1 cellular context compared by ENCODE assay signal in the genomic region with DNA sequence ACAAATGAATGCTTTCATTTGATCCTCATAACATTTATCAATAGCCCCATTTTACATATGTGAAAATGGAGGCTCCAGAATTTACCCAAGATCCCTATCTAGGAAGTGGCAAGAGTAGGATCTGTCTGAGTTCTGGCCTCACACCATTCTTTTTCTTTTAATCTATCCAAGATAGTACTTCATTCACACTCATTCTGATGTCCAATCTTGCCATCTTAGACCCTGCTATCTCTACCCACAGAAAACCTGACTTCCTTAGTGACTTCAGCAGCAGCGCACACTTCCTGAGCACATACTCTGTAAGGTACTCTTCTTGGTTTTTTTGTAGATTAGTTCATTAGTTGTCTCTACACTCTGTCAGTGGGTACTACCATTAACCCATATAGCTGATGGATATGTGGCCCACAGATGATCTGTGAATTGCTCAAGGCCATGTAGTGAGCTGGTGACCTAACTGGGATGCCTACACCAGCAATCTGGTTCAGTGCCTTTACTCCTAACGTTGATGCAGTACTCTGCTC.
A peak's percentile ranks its signal among the peaks of the same experiment; 100 is the strongest.
TF ChIP-seq lines count a peak whose summit lies in the region.

No MANE protein-coding gene starts in this region.

TF ChIP-seq in K562, 482 proteins besides CTCF, POLR2A, EP300 and RAD21 (continues in another document):
- TF ChIP-seq DNMT1 (IDR thresholded peaks at IDR 0.05) (no peak), ZBTB5 (IDR thresholded peaks at IDR 0.05) (no peak), ZBTB34 (CRISPR knock-in tag; IDR thresholded peaks at IDR 0.05) (no peak), POU5F1 (IDR thresholded peaks at IDR 0.05; ENCODE audit: borderline replicate concordance, low read depth, low read length, partially characterized antibody) (no peak), ZNF12 (CRISPR knock-in tag; IDR thresholded peaks at IDR 0.05) (no peak), RBM14 (IDR thresholded peaks at IDR 0.05; ENCODE audit: borderline replicate concordance, insufficient read depth, low read depth, low read length) (no peak), SMARCA5 (IDR thresholded peaks at IDR 0.05) (no peak), FOXM1 (IDR thresholded peaks at IDR 0.05; ENCODE audit: low read depth) (no peak), FOXM1 (CRISPR knock-in tag; IDR thresholded peaks at IDR 0.05; ENCODE audit: low read depth) (no peak), PYGO2 (tag; IDR thresholded peaks at IDR 0.05) (no peak), NFYB (IDR thresholded peaks at IDR 0.05; ENCODE audit: extremely low read depth, insufficient read length) (no peak), CBX8 (IDR thresholded peaks at IDR 0.05; ENCODE audit: borderline replicate concordance, extremely low read depth, low read depth, low read length, poor library complexity, severe bottlenecking) (no peak), CCNT2 (IDR thresholded peaks at IDR 0.05; ENCODE audit: borderline replicate concordance, extremely low read depth, insufficient read length, low read depth, low read length) (no peak), NCOR1 (IDR thresholded peaks at IDR 0.05) (peak; percentile 40), TCF3 (CRISPR knock-in tag; IDR thresholded peaks at IDR 0.05) (peak; percentile 61), CUX1 (CRISPR knock-in tag; IDR thresholded peaks at IDR 0.05) (no peak), ILK (tag; IDR thresholded peaks at IDR 0.05; ENCODE audit: borderline replicate concordance, low read depth) (no peak), PBX2 (CRISPR knock-in tag; IDR thresholded peaks at IDR 0.05; ENCODE audit: low read depth) (no peak), PBX2 (tag; conservative IDR thresholded peaks at IDR 0.05; ENCODE audit: low read depth) (no peak), ZFP30 (CRISPR knock-in tag; IDR thresholded peaks at IDR 0.05; ENCODE audit: borderline replicate concordance) (no peak), ZNF384 (IDR thresholded peaks at IDR 0.05; ENCODE audit: low read depth, low read length) (no peak), ETV5 (CRISPR knock-in tag; IDR thresholded peaks at IDR 0.05; ENCODE audit: low read depth) (no peak), EWSR1 (IDR thresholded peaks at IDR 0.05; ENCODE audit: borderline replicate concordance, low read depth, partially characterized antibody) (no peak), NFE2L1 (tag; IDR thresholded peaks at IDR 0.05; ENCODE audit: borderline replicate concordance, low read depth) (no peak), PHF20 (IDR thresholded peaks at IDR 0.05; ENCODE audit: partially characterized antibody) (no peak), KAT2B (IDR thresholded peaks at IDR 0.05; ENCODE audit: low read depth, low read length) (no peak), ZNF165 (CRISPR knock-in tag; IDR thresholded peaks at IDR 0.05; ENCODE audit: borderline replicate concordance) (no peak; the same call in 1 of the 2 replicates)
- TF ChIP-seq, protein P1, sequence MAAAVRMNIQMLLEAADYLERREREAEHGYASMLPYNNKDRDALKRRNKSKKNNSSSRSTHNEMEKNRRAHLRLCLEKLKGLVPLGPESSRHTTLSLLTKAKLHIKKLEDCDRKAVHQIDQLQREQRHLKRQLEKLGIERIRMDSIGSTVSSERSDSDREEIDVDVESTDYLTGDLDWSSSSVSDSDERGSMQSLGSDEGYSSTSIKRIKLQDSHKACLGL (CRISPR knock-in tag; IDR thresholded peaks at IDR 0.05; ENCODE audit: borderline replicate concordance, poor library complexity, severe bottlenecking) = no peak
- TF ChIP-seq, protein P2, sequence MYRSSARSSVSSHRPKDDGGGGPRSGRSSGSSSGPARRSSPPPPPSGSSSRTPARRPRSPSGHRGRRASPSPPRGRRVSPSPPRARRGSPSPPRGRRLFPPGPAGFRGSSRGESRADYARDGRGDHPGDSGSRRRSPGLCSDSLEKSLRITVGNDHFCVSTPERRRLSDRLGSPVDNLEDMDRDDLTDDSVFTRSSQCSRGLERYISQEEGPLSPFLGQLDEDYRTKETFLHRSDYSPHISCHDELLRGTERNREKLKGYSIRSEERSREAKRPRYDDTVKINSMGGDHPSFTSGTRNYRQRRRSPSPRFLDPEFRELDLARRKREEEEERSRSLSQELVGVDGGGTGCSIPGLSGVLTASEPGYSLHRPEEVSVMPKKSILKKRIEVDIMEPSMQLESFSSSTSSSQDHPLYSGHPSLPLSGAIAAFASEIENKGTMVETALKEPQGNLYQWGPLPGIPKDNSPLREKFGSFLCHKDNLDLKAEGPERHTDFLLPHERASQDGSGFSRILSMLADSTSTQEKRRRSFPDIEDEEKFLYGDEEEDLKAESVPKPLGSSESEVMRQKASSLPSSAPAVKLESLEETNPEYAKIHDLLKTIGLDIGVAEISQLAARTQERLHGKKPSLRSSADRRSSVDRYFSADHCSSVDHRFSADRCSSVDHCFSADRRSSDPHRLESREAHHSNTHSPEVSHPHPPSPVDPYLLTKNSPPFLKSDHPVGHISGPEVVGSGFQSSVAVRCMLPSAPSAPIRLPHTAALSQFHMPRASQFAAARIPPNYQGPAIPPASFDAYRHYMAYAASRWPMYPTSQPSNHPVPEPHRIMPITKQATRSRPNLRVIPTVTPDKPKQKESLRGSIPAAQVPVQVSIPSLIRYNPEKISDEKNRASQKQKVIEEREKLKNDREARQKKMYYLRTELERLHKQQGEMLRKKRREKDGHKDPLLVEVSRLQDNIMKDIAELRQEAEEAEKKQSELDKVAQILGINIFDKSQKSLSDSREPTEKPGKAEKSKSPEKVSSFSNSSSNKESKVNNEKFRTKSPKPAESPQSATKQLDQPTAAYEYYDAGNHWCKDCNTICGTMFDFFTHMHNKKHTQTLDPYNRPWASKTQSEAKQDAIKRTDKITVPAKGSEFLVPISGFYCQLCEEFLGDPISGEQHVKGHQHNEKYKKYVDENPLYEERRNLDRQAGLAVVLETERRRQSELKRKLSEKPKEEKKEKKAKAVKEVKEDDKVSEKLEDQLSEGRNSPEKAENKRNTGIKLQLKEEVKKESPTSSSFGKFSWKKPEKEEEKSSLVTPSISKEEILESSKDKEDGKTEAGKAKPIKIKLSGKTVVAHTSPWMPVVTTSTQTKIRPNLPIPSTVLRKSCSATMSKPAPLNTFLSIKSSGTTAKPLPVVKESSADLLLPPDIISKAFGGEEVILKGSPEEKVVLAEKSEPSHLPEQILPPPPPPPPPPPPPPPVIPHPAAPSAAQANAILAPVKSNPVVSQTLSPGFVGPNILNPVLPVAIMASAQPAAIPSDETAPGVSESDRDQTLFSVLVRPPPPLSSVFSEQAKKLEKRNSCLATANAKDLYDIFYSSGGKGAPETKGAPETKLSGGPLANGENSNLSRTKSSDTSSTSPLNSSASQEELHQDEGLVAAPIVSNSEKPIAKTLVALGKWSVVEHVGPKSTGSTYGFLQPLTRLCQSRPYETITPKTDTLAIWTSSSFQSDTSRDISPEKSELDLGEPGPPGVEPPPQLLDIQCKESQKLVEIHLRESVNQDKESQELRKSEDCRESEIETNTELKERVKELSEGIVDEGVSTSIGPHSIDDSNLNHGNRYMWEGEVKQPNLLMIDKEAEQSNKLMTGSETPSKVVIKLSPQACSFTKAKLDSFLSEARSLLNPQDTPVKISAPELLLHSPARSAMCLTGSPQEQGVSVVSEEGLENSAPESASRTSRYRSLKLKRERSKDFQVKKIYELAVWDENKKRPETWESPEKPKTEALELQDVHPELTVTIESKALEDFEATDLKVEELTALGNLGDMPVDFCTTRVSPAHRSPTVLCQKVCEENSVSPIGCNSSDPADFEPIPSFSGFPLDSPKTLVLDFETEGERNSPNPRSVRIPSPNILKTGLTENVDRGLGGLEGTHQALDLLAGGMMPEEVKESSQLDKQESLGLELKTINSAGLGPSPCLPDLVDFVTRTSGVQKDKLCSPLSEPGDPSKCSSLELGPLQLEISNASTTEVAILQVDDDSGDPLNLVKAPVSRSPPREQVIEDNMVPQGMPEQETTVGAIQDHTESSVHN (IDR thresholded peaks at IDR 0.05; ENCODE audit: borderline replicate concordance in 1 of 2, low read depth in 1 of 2) = no peak
- TF ChIP-seq, protein P3, sequence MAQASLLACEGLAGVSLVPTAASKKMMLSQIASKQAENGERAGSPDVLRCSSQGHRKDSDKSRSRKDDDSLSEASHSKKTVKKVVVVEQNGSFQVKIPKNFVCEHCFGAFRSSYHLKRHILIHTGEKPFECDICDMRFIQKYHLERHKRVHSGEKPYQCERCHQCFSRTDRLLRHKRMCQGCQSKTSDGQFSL (CRISPR knock-in tag; IDR thresholded peaks at IDR 0.05) = no peak
- TF ChIP-seq, protein P3 (tag; IDR thresholded peaks at IDR 0.05) = no peak
